12 cellular contexts compared by ENCODE assay signal in genomic region chr6:132490024-132490423, GRCh38. TPM values are rescaled to one million over a fixed set of nuclear protein-coding genes. Genes with fewer than 3 reads are reported as not detected.
DNase-seq lines count a peak whose midpoint lies in the region; ATAC-seq lines count a peak whose summit lies in the region.
"Had no signal": no experiment of that assay in that cellular context is flagged by ENCODE, and none has a peak within 500 bp of the region (broad histone marks: within the 10 kb centered on the region; RNA-seq: fewer than 3 reads in every experiment).

No MANE protein-coding gene starts in this region.

- H3K27me3 ChIP-seq in mesendoderm (ENCODE audit: insufficient read depth, low read length, poor library complexity) = no peaks in the 10 kb centered on the region

- no peak overlapping the region for H3K4ac ChIP-seq in mesendoderm (ENCODE audit: low read depth, low read length)

- no peaks in the 10 kb centered on the region for H3K4me1 ChIP-seq in mesendoderm (ENCODE audit: control insufficient read depth, low read depth, low read length)

- no peak overlapping the region for H3K56ac ChIP-seq in mesendoderm (ENCODE audit: low read length)

- no CpG with 5 or more reads among the region's 6 CpGs for WGBS in mesendoderm (ENCODE audit: extremely low coverage, insufficient coverage, low lambda C conversion rate)

- no peak overlapping the region for H3K23ac ChIP-seq in mesendoderm (ENCODE audit: low read length)

- no peaks in the 10 kb centered on the region for H3K79me2 ChIP-seq in mesendoderm (ENCODE audit: control insufficient read depth, insufficient read depth, low read length)

- no peak overlapping the region for H4K8ac ChIP-seq in mesendoderm (ENCODE audit: low read depth, low read length)

- H2BK120ac ChIP-seq in mesendoderm (ENCODE audit: low read depth, low read length) = no peak overlapping the region

- H4K5ac ChIP-seq in mesendoderm (ENCODE audit: low read length) = no peak overlapping the region

- H3K18ac ChIP-seq in mesendoderm (ENCODE audit: low read length) = no peak overlapping the region

- H3K27ac Mint-ChIP-seq in stimulated activated naive CD8-positive, alpha-beta T cell treated with anti-CD3 and anti-CD28 coated beads, Interleukin-15, Interleukin-2, amounts not matched to agents 100 ng/mL and 50 ng/mL, for 24 hours = peak overlapping the region; percentile 34
- H3K27ac Mint-ChIP-seq in immature natural killer cell = no peak overlapping the region
- H3K27ac Mint-ChIP-seq: activated CD4-positive, alpha-beta memory T cell treated with anti-CD3 and anti-CD28 coated beads for 36 hours had no signal

- no peak overlapping the region for H2BK5ac ChIP-seq in mesendoderm (ENCODE audit: low read length)

- H2BK15ac ChIP-seq in mesendoderm (replicated peaks; ENCODE audit: low read depth) = no peak overlapping the region

- no peaks in the 10 kb centered on the region for H3K36me3 ChIP-seq in mesendoderm (ENCODE audit: control insufficient read depth, insufficient read depth, low read length)

- H3K27me3 Mint-ChIP-seq in stimulated activated naive CD8-positive, alpha-beta T cell treated with anti-CD3 and anti-CD28 coated beads, Interleukin-15, Interleukin-2, amounts not matched to agents 100 ng/mL and 50 ng/mL, for 24 hours = no peaks in the 10 kb centered on the region
- peaks cover 0 to 1% (median 0%) of the 10 kb centered on the region in 3 donors for H3K27me3 Mint-ChIP-seq in immature natural killer cell (ENCODE audit: low read depth in 3 of 3)
- H3K27me3 Mint-ChIP-seq: activated CD4-positive, alpha-beta memory T cell treated with anti-CD3 and anti-CD28 coated beads for 36 hours had no signal

- DNase-seq in stimulated activated naive CD8-positive, alpha-beta T cell treated with anti-CD3 and anti-CD28 coated beads, Interleukin-15, Interleukin-2, amounts not matched to agents 100 U/mL and 50 U/mL, for 24 hours = no peak
- DNase-seq in KBM-7 (peak; percentile 48), immature natural killer cell (peak; percentile 19 to 24 (median 21)), NCI-H510A (lab: John Stamatoyannopoulos, UW) (no peak), HuH-7.5 (ENCODE audit: low spot score) (no peak), mesendoderm (no peak)
- no peak for DNase-seq in stimulated activated CD4-positive, alpha-beta T cell treated with anti-CD3 and anti-CD28 coated beads, Interleukin-1b, Interleukin-23, amount 100 ng/mL, for 48 hours
- DNase-seq: activated CD4-positive, alpha-beta memory T cell treated with anti-CD3 and anti-CD28 coated beads for 36 hours; effector CD4-positive, alpha-beta T cell; NCI-H345 had no signal

- peaks cover 24% of the 10 kb centered on the region for H3K4me1 Mint-ChIP-seq in stimulated activated naive CD8-positive, alpha-beta T cell treated with anti-CD3 and anti-CD28 coated beads, Interleukin-15, Interleukin-2, amounts not matched to agents 100 ng/mL and 50 ng/mL, for 24 hours (ENCODE audit: low read depth)
- H3K4me1 Mint-ChIP-seq in immature natural killer cell = peaks cover 5 to 22% of the 10 kb centered on the region in 2 donors

- H3K4me2 ChIP-seq in mesendoderm (ENCODE audit: low read length) = no peak overlapping the region

- peaks cover 10% of the 10 kb centered on the region for H3K9me3 Mint-ChIP-seq in stimulated activated naive CD8-positive, alpha-beta T cell treated with anti-CD3 and anti-CD28 coated beads, Interleukin-15, Interleukin-2, amounts not matched to agents 100 ng/mL and 50 ng/mL, for 24 hours
- H3K9me3 Mint-ChIP-seq in immature natural killer cell = no peaks in the 10 kb centered on the region

- peaks cover 11% of the 10 kb centered on the region for H3K79me1 ChIP-seq in mesendoderm (ENCODE audit: low read length)

- H3K4me3 ChIP-seq in mesendoderm (ENCODE audit: low read length) = no peak overlapping the region

- in situ Hi-C loops in KBM-7 (cut with MboI; ENCODE audit: low pct_unique_long_range_greater_than_20kb, low sequenced_read_pairs) = loop anchor here (25.0 kb wide), 1 partner anchor 203 kb away; no protein-coding TSS in a partner anchor

- no peak overlapping the region for H3K4me3 Mint-ChIP-seq in stimulated activated naive CD8-positive, alpha-beta T cell treated with anti-CD3 and anti-CD28 coated beads, Interleukin-15, Interleukin-2, amounts not matched to agents 100 ng/mL and 50 ng/mL, for 24 hours
- H3K4me3 Mint-ChIP-seq in immature natural killer cell = no peak overlapping the region
- H3K4me3 Mint-ChIP-seq: activated CD4-positive, alpha-beta memory T cell treated with anti-CD3 and anti-CD28 coated beads for 36 hours had no signal

- no peak overlapping the region for H3K27ac ChIP-seq in mesendoderm (ENCODE audit: low read depth, low read length)

- no peak overlapping the region for H2AK5ac ChIP-seq in mesendoderm (ENCODE audit: low read length)

- H3K36me3 Mint-ChIP-seq in stimulated activated naive CD8-positive, alpha-beta T cell treated with anti-CD3 and anti-CD28 coated beads, Interleukin-15, Interleukin-2, amounts not matched to agents 100 ng/mL and 50 ng/mL, for 24 hours (ENCODE audit: low read depth) = peaks cover 22% of the 10 kb centered on the region
- peaks cover 0 to 8% (median 0%) of the 10 kb centered on the region in 3 donors for H3K36me3 Mint-ChIP-seq in immature natural killer cell

- ATAC-seq in stimulated activated naive CD8-positive, alpha-beta T cell treated with anti-CD3 and anti-CD28 coated beads, Interleukin-15, Interleukin-2, amounts not matched to agents 100 U/mL and 50 U/mL, for 24 hours = no peak

- no peak overlapping the region for H3K9ac ChIP-seq in mesendoderm (ENCODE audit: low read length)

RNA-seq across cellular contexts. Expression of gene STX7, which starts 22.9 kb away (rescaled TPM):
- polyA plus RNA-seq in immature natural killer cell = 10 to 100 TPM; 25.5 to 37.2 (median 29.8) TPM
- 16.6 TPM for polyA plus RNA-seq in mesendoderm (2013, experiment 1 of 2)
- polyA plus RNA-seq in mesendoderm (2013, experiment 2 of 2) = 16.4 TPM

RNA-seq across cellular contexts. Expression of gene TAAR9, which starts 48.1 kb away (rescaled TPM):
- polyA plus RNA-seq in immature natural killer cell = not detected
- not detected for polyA plus RNA-seq in mesendoderm (2013, experiment 1 of 2)
- not detected for polyA plus RNA-seq in mesendoderm (2013, experiment 2 of 2)
- polyA plus RNA-seq: neural cell had no signal

Comparison
In these comparisons a context has a peak if more than half of its experiments do, and no peak if none do; other contexts are left out.
1. DNase-seq: peak in KBM-7 (single experiment) and immature natural killer cell (3 of 3); none in stimulated activated naive CD8-positive, alpha-beta T cell treated with anti-CD3 and anti-CD28 coated beads, Interleukin-15, Interleukin-2, amounts not matched to agents 100 U/mL and 50 U/mL, for 24 hours (single experiment), NCI-H510A (single experiment), HuH-7.5 (single experiment), stimulated activated CD4-positive, alpha-beta T cell treated with anti-CD3 and anti-CD28 coated beads, Interleukin-1b, Interleukin-23, amount 100 ng/mL, for 48 hours (single experiment) and mesendoderm (single experiment).